35 cellular contexts compared by ENCODE assay signal in genomic region chr20:44102582-44102981, GRCh38.
"Had no signal": no experiment of that assay in that cellular context is flagged by ENCODE, and none has a peak within 500 bp of the region (broad histone marks: within the 10 kb centered on the region; RNA-seq: fewer than 3 reads in every experiment).

No MANE protein-coding gene starts in this region.

- H3K4me3 ChIP-seq: MG63 had no signal

- H3K36me3 ChIP-seq: MG63 had no signal

- DNase-seq: Karpas-422, Kasumi-1, MG63, MM.1S, MV-4-11, NCI-H1048, NCI-H1092, NCI-H1092 treated with DMSO at 0.1 percent for 48 hours, NCI-H1105, NCI-H1105 treated with DMSO at 0.1 percent for 48 hours, NCI-H1417, NCI-H1417 treated with DMSO at 0.1 percent for 48 hours, NCI-H1436, NCI-H1436 treated with DMSO at 0.1 percent for 48 hours, NCI-H146, NCI-H1694, NCI-H1694 treated with DMSO at 0.1 percent for 48 hours, NCI-H187, NCI-H187 treated with DMSO at 0.1 percent for 48 hours, NCI-H1930, NCI-H2029, NCI-H2029 treated with DMSO at 0.1 percent for 48 hours, NCI-H2081, NCI-H2081 treated with DMSO at 0.1 percent for 48 hours, NCI-H2107, NCI-H2171, NCI-H2171 treated with DMSO at 0.1 percent for 48 hours, NCI-H2227 treated with DMSO at 0.1 percent for 48 hours, NCI-H226, NCI-H345, NCI-H446, NCI-H446 treated with DMSO at 0.1 percent for 48 hours, NCI-H510A, NCI-H510A treated with DMSO at 0.1 percent for 48 hours, NCI-H524 had no signal
